ENCODE assay signal across 7 cellular contexts in genomic region chrX:117636826-117637225, GRCh38.
"Had no signal": no experiment of that assay in that cellular context is flagged by ENCODE, and none has a peak within 500 bp of the region (broad histone marks: within the 10 kb centered on the region; RNA-seq: fewer than 3 reads in every experiment).

No MANE protein-coding gene starts in this region.

- H3K4me1 Mint-ChIP-seq: GM23338, H9 had no signal

- H3K4me3 ChIP-seq: GM23338, K562 had no signal

- DNase-seq: H9, HCEC 1CT had no signal

- H3K4me3 Mint-ChIP-seq: GM23338, H9 had no signal

- H3K27ac Mint-ChIP-seq: GM23338, H9 had no signal

- H2AFZ ChIP-seq: GM23338 had no signal

- FAIRE-seq: H1, H54, HTR-8/SVneo, K562 had no signal

- H3K4me2 ChIP-seq: GM23338 had no signal

- ATAC-seq: GM23338, K562 had no signal

- H3K9me3 Mint-ChIP-seq: GM23338 had no signal
